13 cellular contexts compared by ENCODE assay signal in the genomic region with DNA sequence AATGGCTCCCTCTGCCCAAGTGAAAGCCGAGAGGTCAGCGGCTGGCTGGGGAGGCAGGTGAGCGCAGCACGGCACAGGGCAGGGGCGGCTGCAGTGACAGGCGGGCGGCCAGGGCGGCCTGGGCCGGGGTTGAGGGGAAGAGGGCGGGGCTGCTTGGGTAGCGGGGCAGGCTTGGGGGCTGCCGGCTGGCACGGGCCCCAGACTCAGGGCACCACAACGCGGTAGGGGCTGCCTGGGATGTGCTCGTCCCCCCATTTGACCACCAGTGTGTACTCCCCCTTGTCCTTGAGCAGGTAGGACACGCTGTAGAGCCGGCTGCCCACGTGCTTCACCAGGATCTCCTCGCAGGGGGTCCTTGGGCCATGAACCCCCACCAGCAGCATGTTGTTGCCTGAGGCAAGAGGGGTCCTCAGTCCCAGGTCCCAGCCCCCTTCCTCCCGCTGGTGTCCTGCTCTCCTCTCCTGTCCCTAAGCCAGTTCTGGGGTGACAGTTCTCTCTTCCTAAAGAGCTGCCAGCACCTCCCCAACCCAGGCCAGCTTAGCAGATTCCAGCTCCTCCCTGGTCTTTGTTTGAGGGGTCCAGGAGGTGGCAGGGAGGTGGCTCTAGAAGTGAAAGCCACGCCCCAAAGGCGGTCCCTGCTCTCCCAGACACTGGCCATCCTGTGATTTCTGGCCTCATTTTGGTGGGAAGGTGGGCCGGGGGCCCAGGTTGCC. TPM values are rescaled to one million over a fixed set of nuclear protein-coding genes. Genes with fewer than 3 reads are reported as not detected.
A peak's percentile ranks its signal among the peaks of the same experiment; 100 is the strongest.
DNase-seq lines count a peak whose midpoint lies in the region; ATAC-seq and TF ChIP-seq lines count a peak whose summit lies in the region.
"Had no signal": no experiment of that assay in that cellular context is flagged by ENCODE, and none has a peak within 500 bp of the region (broad histone marks: within the 10 kb centered on the region; RNA-seq: fewer than 3 reads in every experiment).

No MANE protein-coding gene starts in this region.

- peaks cover 10% of the 10 kb centered on the region for H3F3A ChIP-seq in neural progenitor cell (ENCODE audit: low read depth)

- in situ Hi-C loops in GM18951 (cut with MboI; ENCODE audit: low sequenced_read_pairs, unreplicated experiment): no loop called here

- CTCF ChIA-PET in CD8-positive, alpha-beta T cell (lab: Charles Lee): interaction anchor here (0.8 to 1.6 kb wide), 3 partner anchors 19 to 190 kb away, joined by 3 to 5 read pairs (median 3); no protein-coding TSS in a partner anchor

- H3K9me3 Mint-ChIP-seq in CD8-positive, alpha-beta T cell: no peaks in the 10 kb centered on the region
- H3K9me3 Mint-ChIP-seq in central memory CD8-positive, alpha-beta T cell: no peaks in the 10 kb centered on the region
- H3K9me3 Mint-ChIP-seq in neural progenitor cell: peaks cover 5% of the 10 kb centered on the region

- H3K4me3 ChIP-seq in CD8-positive, alpha-beta T cell (ENCODE audit: low read depth, low read length): no peak overlapping the region
- H3K4me3 ChIP-seq in neural progenitor cell: no peak overlapping the region

- no peaks in the 10 kb centered on the region for H3K27me3 ChIP-seq in CD8-positive, alpha-beta T cell (ENCODE audit: insufficient read depth, low read length)
- no peaks in the 10 kb centered on the region for H3K27me3 ChIP-seq in neural progenitor cell

- peaks cover 68% of the 10 kb centered on the region for H3K4me1 ChIP-seq in CD8-positive, alpha-beta T cell (ENCODE audit: insufficient read depth, low read length)
- no peaks in the 10 kb centered on the region for H3K4me1 ChIP-seq in neural progenitor cell

- H3K4me3 Mint-ChIP-seq in CD8-positive, alpha-beta T cell: no peak overlapping the region
- peak overlapping the region; percentile 20 for H3K4me3 Mint-ChIP-seq in central memory CD8-positive, alpha-beta T cell
- H3K4me3 Mint-ChIP-seq in neural progenitor cell: no peak overlapping the region
- H3K4me3 Mint-ChIP-seq: brain had no signal

- no peaks in the 10 kb centered on the region for H3K9me3 ChIP-seq in CD8-positive, alpha-beta T cell (ENCODE audit: low read length)
- H3K9me3 ChIP-seq in neural progenitor cell (ENCODE audit: low read depth): no peaks in the 10 kb centered on the region

- H4K20me1 ChIP-seq in neural progenitor cell (ENCODE audit: low read depth): peaks cover 38% of the 10 kb centered on the region

- peaks cover 42% of the 10 kb centered on the region for H3K4me1 Mint-ChIP-seq in CD8-positive, alpha-beta T cell (ENCODE audit: low read depth)
- H3K4me1 Mint-ChIP-seq in central memory CD8-positive, alpha-beta T cell: peaks cover 25% of the 10 kb centered on the region
- H3K4me1 Mint-ChIP-seq in neural progenitor cell: peaks cover 9% of the 10 kb centered on the region

- H3K27ac Mint-ChIP-seq in CD8-positive, alpha-beta T cell: peak overlapping the region; percentile 72
- H3K27ac Mint-ChIP-seq in central memory CD8-positive, alpha-beta T cell (ENCODE audit: low read depth): peak overlapping the region; percentile 99
- no peak overlapping the region for H3K27ac Mint-ChIP-seq in neural progenitor cell

- H3K9ac ChIP-seq in neural progenitor cell: no peak overlapping the region

- H3K27me3 Mint-ChIP-seq in CD8-positive, alpha-beta T cell (ENCODE audit: low read depth): no peaks in the 10 kb centered on the region
- H3K27me3 Mint-ChIP-seq in central memory CD8-positive, alpha-beta T cell: no peaks in the 10 kb centered on the region
- peaks cover 14% of the 10 kb centered on the region for H3K27me3 Mint-ChIP-seq in neural progenitor cell (ENCODE audit: insufficient read depth, low read depth)
- H3K27me3 Mint-ChIP-seq: brain had no signal

- POLR2A ChIA-PET in CD8-positive, alpha-beta T cell (lab: Charles Lee): interaction anchor here (1.0 to 1.5 kb wide), 3 partner anchors 19 to 50 kb away, joined by 3 read pairs; a partner anchor contains a TSS

- no peak for ATAC-seq in CD8-positive, alpha-beta T cell
- no peak for ATAC-seq in central memory CD8-positive, alpha-beta T cell (replicated peaks; ENCODE audit: extremely low read depth, poor library complexity, severe bottlenecking)

- H2AFZ ChIP-seq in neural progenitor cell (replicated peaks): no peak overlapping the region

- peaks cover 35% of the 10 kb centered on the region for H3K36me3 ChIP-seq in CD8-positive, alpha-beta T cell (ENCODE audit: insufficient read depth, low read length)
- no peaks in the 10 kb centered on the region for H3K36me3 ChIP-seq in neural progenitor cell

- H3K4me2 ChIP-seq in neural progenitor cell: no peak overlapping the region

- intact Hi-C loops in CD8-positive, alpha-beta T cell (cut with DNase I, micrococcal nuclease): no loop called here

- no peak for TF ChIP-seq CTCF in CD8-positive, alpha-beta T cell (IDR thresholded peaks at IDR 0.05)
- TF ChIP-seq CTCF in neural progenitor cell (IDR thresholded peaks at IDR 0.05): no peak

- no peaks in the 10 kb centered on the region for H3K79me2 ChIP-seq in neural progenitor cell (ENCODE audit: low read depth)

- TF ChIP-seq POLR2A in GM18951 (IDR thresholded peaks at IDR 0.05; ENCODE audit: extremely low read depth, insufficient read depth, insufficient read length): peak; percentile 19

- DNase-seq in CD8-positive, alpha-beta T cell: peak in 2 of 7 experiments; percentile 15 to 50
- peak in 1 of 2 donors; percentile 10 for DNase-seq in central memory CD8-positive, alpha-beta T cell (ENCODE audit: low spot score in 2 of 2)
- DNase-seq in neural progenitor cell (ENCODE audit: low spot score): peak; percentile 64
- DNase-seq in SIG-M5 treated with dmso at 0.1 percent for 504 hours (lab: John Stamatoyannopoulos, UW; ENCODE audit: unreplicated experiment): no peak
- no peak for DNase-seq in NAMALWA (ENCODE audit: low spot score)
- DNase-seq in NCI-H345 (lab: John Stamatoyannopoulos, UW): no peak
- DNase-seq: DMS79; erythroblast; NCI-H1436; stimulated activated CD4-positive, alpha-beta T cell treated with anti-CD3 and anti-CD28 coated beads, Interleukin-12 subunit alpha, Interleukin-12 subunit beta, amount 100 ng/mL, for 4 hours; stimulated activated CD8-positive, alpha-beta memory T cell treated with anti-CD3 and anti-CD28 coated beads, Interleukin-4, amount 100 ng/mL, for 48 hours had no signal

- H3K36me3 Mint-ChIP-seq in CD8-positive, alpha-beta T cell: peaks cover 43% of the 10 kb centered on the region
- H3K36me3 Mint-ChIP-seq in central memory CD8-positive, alpha-beta T cell (ENCODE audit: insufficient read depth): peaks cover 61% of the 10 kb centered on the region
- H3K36me3 Mint-ChIP-seq in neural progenitor cell: no peaks in the 10 kb centered on the region

- no peak overlapping the region for H3K27ac ChIP-seq in CD8-positive, alpha-beta T cell (ENCODE audit: low read depth, low read length)
- H3K27ac ChIP-seq in neural progenitor cell: no peak overlapping the region

RNA-seq across cellular contexts. Expression of a gene that starts 25.6 kb away (rescaled TPM):
- total RNA-seq in CD8-positive, alpha-beta T cell: 1,000 to 10,000 TPM; 1,274 to 1,333 TPM
- 189 and 559 TPM in 2 replicates for total RNA-seq in neural progenitor cell (ENCODE audit: low replicate concordance)

RNA-seq across cellular contexts. Expression of a gene that starts 30.3 kb away (rescaled TPM):
- total RNA-seq in CD8-positive, alpha-beta T cell: 100 to 1,000 TPM; 176 TPM
- total RNA-seq in neural progenitor cell (ENCODE audit: low replicate concordance): 18.3 and 62.0 TPM in 2 replicates

RNA-seq across cellular contexts. Expression of a gene that starts 49.4 kb away (rescaled TPM):
- 1,000 to 10,000 TPM; 6,105 to 6,263 TPM for total RNA-seq in CD8-positive, alpha-beta T cell
- total RNA-seq in neural progenitor cell (ENCODE audit: low replicate concordance): 4,507 and 7,403 TPM in 2 replicates

RNA-seq across cellular contexts. Expression of a gene that starts 53.2 kb away (rescaled TPM):
- 1 to 10 TPM in 1 of 2 experiments, under 1 TPM in 1; 1.00 to 1.3 TPM for total RNA-seq in CD8-positive, alpha-beta T cell
- 0.22 TPM in 1 of 2 replicates, not detected in the other for total RNA-seq in neural progenitor cell (ENCODE audit: low replicate concordance)

RNA-seq across cellular contexts. Expression of a gene that starts 53.9 kb away (rescaled TPM):
- not detected for total RNA-seq in CD8-positive, alpha-beta T cell
- not detected in 2 replicates for total RNA-seq in neural progenitor cell (ENCODE audit: low replicate concordance)
